Comparison of ENCODE assay signal across 1 cellular context in the genomic region with DNA sequence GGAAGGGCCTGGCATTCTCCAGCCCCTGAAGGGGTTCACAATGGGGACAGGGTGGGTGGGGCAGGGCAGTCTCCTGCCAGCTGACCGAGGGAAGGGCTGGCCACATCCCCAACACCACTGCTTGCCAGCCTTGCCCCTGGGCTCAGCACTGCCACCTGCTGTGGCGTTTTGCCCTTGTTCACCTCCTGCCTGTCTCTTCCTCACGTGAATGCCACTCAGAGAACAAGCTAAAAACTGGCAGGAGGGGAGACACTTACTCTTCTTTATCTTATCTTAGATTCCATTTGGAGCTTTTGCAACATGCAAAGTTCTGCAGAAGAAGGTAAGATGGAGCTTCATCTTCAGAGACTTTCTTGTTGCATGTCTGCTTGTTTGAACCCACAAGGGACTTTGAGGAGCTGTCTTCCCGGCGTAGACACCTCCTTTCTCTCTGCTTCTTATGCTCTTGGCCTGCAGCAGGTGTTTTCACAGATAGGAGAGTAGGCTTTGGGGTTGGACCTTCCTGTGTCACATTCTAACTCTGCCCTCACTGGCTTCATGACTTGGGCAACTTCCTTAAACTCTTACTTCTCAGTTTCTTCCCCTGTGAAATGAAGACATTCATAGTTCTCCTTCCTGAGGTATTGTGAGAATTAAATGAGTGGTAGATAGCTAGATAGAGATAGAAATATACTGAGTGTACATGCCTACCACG.
TF ChIP-seq lines count a peak whose summit lies in the region.

No MANE protein-coding gene starts in this region.

TF ChIP-seq in WTC11, 78 proteins besides CTCF, POLR2A, EP300 and RAD21:
- no peak for TF ChIP-seq JUN (CRISPR knock-in tag; IDR thresholded peaks at IDR 0.05)
- no peak for TF ChIP-seq ZNF423 (CRISPR knock-in tag; IDR thresholded peaks at IDR 0.05)
- no peak for TF ChIP-seq GTF2I (CRISPR knock-in tag; conservative IDR thresholded peaks at IDR 0.05)
- no peak for TF ChIP-seq PREB (CRISPR knock-in tag; IDR thresholded peaks at IDR 0.05; ENCODE audit: borderline replicate concordance)
- no peak for TF ChIP-seq EMX1 (CRISPR knock-in tag; IDR thresholded peaks at IDR 0.05)
- TF ChIP-seq HMGA2 (CRISPR knock-in tag; IDR thresholded peaks at IDR 0.05) = no peak
- TF ChIP-seq SMAD3 (CRISPR knock-in tag; IDR thresholded peaks at IDR 0.05; ENCODE audit: borderline replicate concordance) = no peak
- no peak for TF ChIP-seq CREB1 (CRISPR knock-in tag; IDR thresholded peaks at IDR 0.05)
- no peak for TF ChIP-seq SMAD4 (CRISPR knock-in tag; IDR thresholded peaks at IDR 0.05)
- no peak for TF ChIP-seq TEAD1 (CRISPR knock-in tag; IDR thresholded peaks at IDR 0.05)
- no peak for TF ChIP-seq GABPB1 (CRISPR knock-in tag; IDR thresholded peaks at IDR 0.05)
- no peak for TF ChIP-seq NR3C1 (CRISPR knock-in tag; conservative IDR thresholded peaks at IDR 0.05; ENCODE audit: low read depth)
- no peak for TF ChIP-seq PRRX2 (CRISPR knock-in tag; IDR thresholded peaks at IDR 0.05)
- no peak for TF ChIP-seq ZNF219 (CRISPR knock-in tag; IDR thresholded peaks at IDR 0.05; ENCODE audit: borderline replicate concordance)
- TF ChIP-seq, protein P1, sequence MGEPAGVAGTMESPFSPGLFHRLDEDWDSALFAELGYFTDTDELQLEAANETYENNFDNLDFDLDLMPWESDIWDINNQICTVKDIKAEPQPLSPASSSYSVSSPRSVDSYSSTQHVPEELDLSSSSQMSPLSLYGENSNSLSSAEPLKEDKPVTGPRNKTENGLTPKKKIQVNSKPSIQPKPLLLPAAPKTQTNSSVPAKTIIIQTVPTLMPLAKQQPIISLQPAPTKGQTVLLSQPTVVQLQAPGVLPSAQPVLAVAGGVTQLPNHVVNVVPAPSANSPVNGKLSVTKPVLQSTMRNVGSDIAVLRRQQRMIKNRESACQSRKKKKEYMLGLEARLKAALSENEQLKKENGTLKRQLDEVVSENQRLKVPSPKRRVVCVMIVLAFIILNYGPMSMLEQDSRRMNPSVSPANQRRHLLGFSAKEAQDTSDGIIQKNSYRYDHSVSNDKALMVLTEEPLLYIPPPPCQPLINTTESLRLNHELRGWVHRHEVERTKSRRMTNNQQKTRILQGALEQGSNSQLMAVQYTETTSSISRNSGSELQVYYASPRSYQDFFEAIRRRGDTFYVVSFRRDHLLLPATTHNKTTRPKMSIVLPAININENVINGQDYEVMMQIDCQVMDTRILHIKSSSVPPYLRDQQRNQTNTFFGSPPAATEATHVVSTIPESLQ (CRISPR knock-in tag; IDR thresholded peaks at IDR 0.05) = no peak
- TF ChIP-seq HMGXB4 (CRISPR knock-in tag; IDR thresholded peaks at IDR 0.05) = no peak
- no peak for TF ChIP-seq ATF1 (CRISPR knock-in tag; IDR thresholded peaks at IDR 0.05)
- no peak for TF ChIP-seq FOXK1 (CRISPR knock-in tag; IDR thresholded peaks at IDR 0.05)
